ENCODE assay signal across 8 cellular contexts in genomic region chr2:25341753-25342371, GRCh38. TPM values are rescaled to one million over a fixed set of nuclear protein-coding genes. Genes with fewer than 3 reads are reported as not detected.
A peak's percentile ranks its signal among the peaks of the same experiment; 100 is the strongest.
DNase-seq lines count a peak whose midpoint lies in the region; ATAC-seq and TF ChIP-seq lines count a peak whose summit lies in the region.

TSS of gene DNMT3A (minus strand) at chr2:25341925. CDS start at chr2:25313984, 27,941 bp downstream.

- peak within 1 kb of the TSS; percentile 69 for H3K4me3 ChIP-seq in colonic mucosa

- no peaks in the 10 kb centered on the region for H3K36me3 ChIP-seq in colonic mucosa

- TF ChIP-seq CTCF in colonic mucosa (IDR thresholded peaks at IDR 0.05): no peak

- peak within 1 kb of the TSS; percentile 34 to 81 for H3K9ac ChIP-seq in colonic mucosa (ENCODE audit: low read depth in 2 of 2, low read length in 2 of 2)

- ATAC-seq in HG02678 (IDR thresholded peaks at IDR 0.05; ENCODE audit: unreplicated experiment): peak; percentile 33

- DNase-seq in NCI-H1436 (lab: John Stamatoyannopoulos, UW) (peak; percentile 31), NCI-H1436 treated with DMSO at 0.1 percent for 48 hours (lab: John Stamatoyannopoulos, UW) (no peak), NCI-H146 treated with DMSO at 0.1 percent for 48 hours (lab: John Stamatoyannopoulos, UW; ENCODE audit: unreplicated experiment) (peak; percentile 45), colonic mucosa (peak; percentile 60), kidney tubule cell (ENCODE audit: low spot score) (peak; percentile 68)
- DNase-seq in activated CD4-positive, CD25-positive, alpha-beta regulatory T cell treated with anti-CD3 and anti-CD28 coated beads, Interleukin-2, amount 50 U/mL, for 72 hours: peak; percentile 63
- peak; percentile 63 to 69 for DNase-seq in stimulated activated CD4-positive, alpha-beta T cell treated with anti-CD3 and anti-CD28 coated beads, Interleukin-1b, Interleukin-23, amount 100 ng/mL, for 4 hours (ENCODE audit: low read depth in 2 of 2)

- intact Hi-C loops in colonic mucosa (cut with DNase I): no loop called here

- H3K9me3 ChIP-seq in colonic mucosa: no peaks in the 10 kb centered on the region

- H3K4me1 ChIP-seq in colonic mucosa: peaks cover 8% of the 10 kb centered on the region

- peak within 1 kb of the TSS; percentile 73 for H3K27ac ChIP-seq in colonic mucosa

- no peaks in the 10 kb centered on the region for H3K27me3 ChIP-seq in colonic mucosa

RNA-seq across cellular contexts. Expression of gene DNMT3A, which starts in this region (rescaled TPM):
- total RNA-seq in colonic mucosa: 10 to 100 TPM; 30.8 to 44.5 TPM
